ENCODE assay signal across 9 cellular contexts in the genomic region with DNA sequence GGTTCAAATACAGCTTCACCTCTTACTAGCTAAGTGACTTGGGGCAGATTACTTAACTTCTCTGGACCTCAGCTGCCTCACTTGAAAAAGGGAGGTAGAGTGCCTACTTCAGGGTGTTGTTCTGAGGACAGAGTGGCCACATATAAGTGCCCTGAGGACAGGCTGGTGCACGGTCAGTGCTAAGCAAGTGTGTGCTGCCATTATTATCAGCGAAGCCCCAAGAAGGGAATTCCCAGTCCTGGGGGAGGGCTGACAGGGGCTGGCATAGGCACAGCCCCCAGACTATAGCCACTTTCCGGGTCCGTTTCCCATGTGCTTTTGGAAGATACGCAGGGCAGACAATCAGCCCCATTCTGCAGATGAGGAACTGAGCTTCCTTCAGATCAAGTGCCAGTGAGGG. TPM values are rescaled to one million over a fixed set of nuclear protein-coding genes. Genes with fewer than 3 reads are reported as not detected.
DNase-seq lines count a peak whose midpoint lies in the region; ATAC-seq and TF ChIP-seq lines count a peak whose summit lies in the region.
"Had no signal": no experiment of that assay in that cellular context is flagged by ENCODE, and none has a peak within 500 bp of the region (broad histone marks: within the 10 kb centered on the region; RNA-seq: fewer than 3 reads in every experiment).

No MANE protein-coding gene starts in this region.

- peaks cover 79% of the 10 kb centered on the region for H3K79me2 ChIP-seq in osteoblast (ENCODE audit: insufficient read depth, low read length)

- peaks cover under 1% of the 10 kb centered on the region for H3K36me3 Mint-ChIP-seq in endothelial cell (ENCODE audit: low read depth, unreplicated experiment)

- peaks cover 46% of the 10 kb centered on the region for H4K20me1 ChIP-seq in osteoblast (ENCODE audit: insufficient read depth, low read length)

- peaks cover 5% of the 10 kb centered on the region for H3K36me3 ChIP-seq in osteoblast (ENCODE audit: insufficient read depth, low read length)

- H3K9me3 Mint-ChIP-seq in endothelial cell (ENCODE audit: unreplicated experiment) = no peaks in the 10 kb centered on the region

- peak overlapping the region; percentile 95 for H3K4me2 ChIP-seq in osteoblast (ENCODE audit: insufficient read depth, low read length)

- H3K4me3 ChIP-seq in AG04450 (ENCODE audit: low read depth, low read length) (peak overlapping the region; percentile 80), osteoblast (ENCODE audit: insufficient read depth, low read length) (peak overlapping the region; percentile 82)

- peaks cover 34% of the 10 kb centered on the region for H3K4me1 ChIP-seq in osteoblast (ENCODE audit: insufficient read depth, low read length)

- peak overlapping the region; percentile 26 for H3K4me3 Mint-ChIP-seq in endothelial cell (ENCODE audit: unreplicated experiment)

- H3K9me3 ChIP-seq in AG04450 (ENCODE audit: control insufficient read depth, insufficient read depth, low read length) (no peaks in the 10 kb centered on the region), osteoblast (ENCODE audit: low read depth, low read length) (no peaks in the 10 kb centered on the region)

- H3K4me1 Mint-ChIP-seq in endothelial cell (ENCODE audit: unreplicated experiment) = peaks cover 37% of the 10 kb centered on the region

- TF ChIP-seq CTCF in AG04450 (IDR thresholded peaks at IDR 0.05; ENCODE audit: low read depth, low read length) (no peak), endothelial cell (IDR thresholded peaks at IDR 0.05; ENCODE audit: unreplicated experiment) (no peak), osteoblast (IDR thresholded peaks at IDR 0.05; ENCODE audit: extremely low read depth, low read depth, low read length) (no peak)

- H2AFZ ChIP-seq in osteoblast (ENCODE audit: low read length) = no peak overlapping the region

- ATAC-seq in HG02885 (IDR thresholded peaks at IDR 0.05; ENCODE audit: poor library complexity, unreplicated experiment) (no peak), HG02642 (IDR thresholded peaks at IDR 0.05; ENCODE audit: poor library complexity, unreplicated experiment) (no peak), GM19467 (IDR thresholded peaks at IDR 0.05; ENCODE audit: unreplicated experiment) (no peak)

- H3K27me3 Mint-ChIP-seq in endothelial cell (ENCODE audit: unreplicated experiment) = peaks cover 16% of the 10 kb centered on the region

- H3K27ac ChIP-seq in AG04450 (ENCODE audit: low read depth, low read length) = peak overlapping the region; percentile 96
- peak overlapping the region; percentile 93 for H3K27ac ChIP-seq in osteoblast (ENCODE audit: low read depth, low read length)

- no peak overlapping the region for H3K27ac Mint-ChIP-seq in endothelial cell (ENCODE audit: unreplicated experiment)

- POLR2A ChIA-PET in AG04450 (lab: Yijun Ruan, JAX) = no interaction called here

- DNase-seq in AG04450 (ENCODE audit: low read depth, low spot score) = no peak
- peak; percentile 62 for DNase-seq in OCI-M1 (lab: John Stamatoyannopoulos, UW)
- DNase-seq in endothelial cell (ENCODE audit: low spot score) = no peak
- DNase-seq in osteoblast (ENCODE audit: insufficient read length, low spot score, missing footprints) = no peak
- no peak for DNase-seq in NCI-H2107 (lab: John Stamatoyannopoulos, UW)
- DNase-seq: NCI-H1436 treated with DMSO at 0.1 percent for 48 hours had no signal

- H3K27me3 ChIP-seq in AG04450 (ENCODE audit: control insufficient read depth, insufficient read depth, low read length) (no peaks in the 10 kb centered on the region), osteoblast (ENCODE audit: insufficient read depth, low read length) (no peaks in the 10 kb centered on the region)

- CTCF ChIA-PET in AG04450 (lab: Charles Lee) = interaction anchor here (0.5 kb wide), 1 partner anchor 12 kb away, joined by 3 read pairs; no protein-coding TSS in a partner anchor

RNA-seq across cellular contexts. Expression of a gene that starts 2.5 kb away (rescaled TPM):
- polyA plus RNA-seq in AG04450 (2011; rRNA removed) = 18.8 and 22.3 TPM in 2 replicates
- 28.8 and 32.5 TPM in 2 replicates for polyA minus RNA-seq in AG04450 (2011; rRNA and poly(A)+ RNA removed)
- total RNA-seq in endothelial cell (ENCODE audit: unreplicated experiment) (21.5 TPM), osteoblast (36.2 and 36.5 TPM in 2 replicates)

RNA-seq across cellular contexts. Expression of a gene that starts 4.3 kb away (rescaled TPM):
- not detected in 2 replicates for polyA plus RNA-seq in AG04450 (2011; rRNA removed)
- polyA minus RNA-seq in AG04450 (2011; rRNA and poly(A)+ RNA removed) = not detected in 2 replicates
- not detected for total RNA-seq in endothelial cell (ENCODE audit: unreplicated experiment)
- total RNA-seq in osteoblast = not detected in 2 replicates

RNA-seq across cellular contexts. Expression of a gene that starts 7.2 kb away (rescaled TPM):
- polyA plus RNA-seq in AG04450 (2011; rRNA removed) = 18.4 and 35.0 TPM in 2 replicates
- polyA minus RNA-seq in AG04450 (2011; rRNA and poly(A)+ RNA removed) = 207 and 320 TPM in 2 replicates
- total RNA-seq in endothelial cell (ENCODE audit: unreplicated experiment) (198 TPM), osteoblast (95.9 and 101 TPM in 2 replicates)

RNA-seq across cellular contexts. Expression of a gene that starts 32.1 kb away (rescaled TPM):
- polyA plus RNA-seq in AG04450 (2011; rRNA removed) = 5.3 and 6.3 TPM in 2 replicates
- 2.9 and 4.2 TPM in 2 replicates for polyA minus RNA-seq in AG04450 (2011; rRNA and poly(A)+ RNA removed)
- total RNA-seq in endothelial cell (ENCODE audit: unreplicated experiment) (11.8 TPM), osteoblast (5.3 and 5.4 TPM in 2 replicates)

RNA-seq across cellular contexts. Expression of a gene that starts 37.6 kb away (rescaled TPM):
- 0.58 and 0.63 TPM in 2 replicates for polyA plus RNA-seq in AG04450 (2011; rRNA removed)
- 0.28 and 0.39 TPM in 2 replicates for polyA minus RNA-seq in AG04450 (2011; rRNA and poly(A)+ RNA removed)
- total RNA-seq in endothelial cell (ENCODE audit: unreplicated experiment) (19.7 TPM), osteoblast (0.29 and 0.36 TPM in 2 replicates)
